8 cellular contexts compared by ENCODE assay signal in the genomic region with DNA sequence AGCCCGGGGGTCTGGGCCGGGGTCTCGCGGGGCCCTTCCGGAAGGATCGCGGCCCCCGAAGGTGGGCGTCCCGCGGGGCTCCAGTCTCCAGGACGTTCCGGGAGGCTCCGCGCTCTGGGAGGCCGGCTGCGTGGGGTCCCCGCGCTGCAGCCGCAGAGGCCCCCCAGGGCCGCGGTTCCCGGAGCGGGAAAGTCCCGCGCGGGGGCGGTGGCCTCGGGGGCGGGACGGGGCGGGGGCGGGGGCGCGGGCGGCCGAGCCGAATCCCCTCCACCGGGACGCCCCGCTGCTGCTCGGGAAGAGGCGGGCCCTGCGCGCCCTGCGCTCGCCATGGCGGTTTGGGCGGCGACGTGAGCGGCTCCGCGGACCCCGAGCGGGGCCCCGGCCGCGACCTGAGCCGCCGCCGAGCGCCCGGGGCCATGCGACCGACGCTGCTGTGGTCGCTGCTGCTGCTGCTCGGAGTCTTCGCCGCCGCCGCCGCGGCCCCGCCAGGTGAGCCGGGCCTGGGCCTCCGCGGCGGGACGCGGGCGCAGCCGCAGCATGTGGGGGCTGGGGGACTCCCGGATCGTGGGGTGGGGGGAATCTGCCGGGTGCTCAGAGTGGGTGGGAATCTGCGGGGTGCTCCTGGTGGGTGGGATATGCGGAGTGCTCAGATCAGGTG. TPM values are rescaled to one million over a fixed set of nuclear protein-coding genes. Genes with fewer than 3 reads are reported as not detected.
A peak's percentile ranks its signal among the peaks of the same experiment; 100 is the strongest.
DNase-seq lines count a peak whose midpoint lies in the region; ATAC-seq and TF ChIP-seq lines count a peak whose summit lies in the region.

Gene IFNGR2 (plus strand): TSS at position 286 of the 658 bp plus-strand sequence. CDS start 131 bp downstream, at position 417.

- peak; percentile 65 for ATAC-seq in activated CD8-positive, alpha-beta T cell treated with anti-CD3 and anti-CD28 coated beads, Interleukin-2, amount 10 ng/mL, durations not matched to agents 7 days and 5 days
- no peak for ATAC-seq in thoracic aorta (ENCODE audit: insufficient number of reproducible peaks, low FRiP score, low read depth)
- ATAC-seq in GM21447 (IDR thresholded peaks at IDR 0.05; ENCODE audit: unreplicated experiment): no peak

- no peaks in the 10 kb centered on the region for H3K9me3 Mint-ChIP-seq in activated CD8-positive, alpha-beta T cell treated with anti-CD3 and anti-CD28 coated beads, Interleukin-2, amount 10 ng/mL, durations not matched to agents 7 days and 5 days (ENCODE audit: insufficient read depth)

- peaks cover 48% of the 10 kb centered on the region for H3K4me1 Mint-ChIP-seq in activated CD8-positive, alpha-beta T cell treated with anti-CD3 and anti-CD28 coated beads, Interleukin-2, amount 10 ng/mL, durations not matched to agents 7 days and 5 days (ENCODE audit: low read depth)

- DNase-seq in NOMO-1 treated with DMSO at 0.1 percent for 48 hours (lab: John Stamatoyannopoulos, UW; ENCODE audit: unreplicated experiment) (peak; percentile 16), NOMO-1 (lab: John Stamatoyannopoulos, UW; ENCODE audit: unreplicated experiment in 2 of 2) (no peak), epithelial cell of esophagus (ENCODE audit: low read depth) (peak; percentile 41), mucosa of gallbladder (ENCODE audit: low spot score) (no peak), thoracic aorta (ENCODE audit: low spot score) (no peak)
- peak; percentile 34 for DNase-seq in activated CD8-positive, alpha-beta T cell treated with anti-CD3 and anti-CD28 coated beads, Interleukin-2, amount 10 ng/mL, durations not matched to agents 7 days and 5 days

- H3K4me2 ChIP-seq in KMS-11: peak within 1 kb of the TSS; percentile 90

- no peaks in the 10 kb centered on the region for H4K20me1 ChIP-seq in KMS-11 (ENCODE audit: insufficient read depth)

- no peaks in the 10 kb centered on the region for H3K9me3 ChIP-seq in thoracic aorta

- POLR2A ChIA-PET in activated CD8-positive, alpha-beta T cell treated with anti-CD3 and anti-CD28 coated beads, Interleukin-2, amount 10 ng/mL, durations not matched to agents 7 days and 5 days (lab: Charles Lee): no interaction called here

- peak within 1 kb of the TSS; percentile 79 for H3K4me3 Mint-ChIP-seq in activated CD8-positive, alpha-beta T cell treated with anti-CD3 and anti-CD28 coated beads, Interleukin-2, amount 10 ng/mL, durations not matched to agents 7 days and 5 days

- H3K4me1 ChIP-seq in KMS-11 (ENCODE audit: low read depth, poor library complexity, severe bottlenecking): peaks cover 10% of the 10 kb centered on the region
- peaks cover 15 to 38% of the 10 kb centered on the region in 2 donors for H3K4me1 ChIP-seq in thoracic aorta (ENCODE audit: control insufficient read depth in 1 of 2, low read depth in 2 of 2)

- H3K9ac ChIP-seq in KMS-11: peak within 1 kb of the TSS; percentile 83

- H3K27me3 Mint-ChIP-seq in activated CD8-positive, alpha-beta T cell treated with anti-CD3 and anti-CD28 coated beads, Interleukin-2, amount 10 ng/mL, durations not matched to agents 7 days and 5 days (ENCODE audit: low read depth): peaks cover 24% of the 10 kb centered on the region

- H3K4me3 ChIP-seq in KMS-11 (IDR thresholded peaks at IDR 0.05; ENCODE audit: insufficient read depth, low read depth, low read length) (no peak within 1 kb of the TSS), epithelial cell of esophagus (ENCODE audit: low read length) (peak within 1 kb of the TSS; percentile 77), thoracic aorta (peak within 1 kb of the TSS; percentile 96)

- H3K27ac ChIP-seq in KMS-11 (no peak within 1 kb of the TSS), thoracic aorta (peak within 1 kb of the TSS; percentile 93 to 98)

- H3K36me3 ChIP-seq in KMS-11 (ENCODE audit: insufficient read depth) (no peaks in the 10 kb centered on the region), thoracic aorta (no peaks in the 10 kb centered on the region)

- no peak for TF ChIP-seq CTCF in KMS-11 (conservative IDR thresholded peaks at IDR 0.05; ENCODE audit: low read depth, low read length)
- no peak for TF ChIP-seq CTCF in epithelial cell of esophagus (IDR thresholded peaks at IDR 0.05; ENCODE audit: insufficient read depth, low read depth, low read length, missing control alignments)
- TF ChIP-seq CTCF in thoracic aorta (IDR thresholded peaks at IDR 0.05): no peak

- H3K27me3 ChIP-seq in KMS-11 (ENCODE audit: insufficient read depth, low read depth) (no peaks in the 10 kb centered on the region), thoracic aorta (replicated peaks; ENCODE audit: insufficient read depth) (no peaks in the 10 kb centered on the region)

- H3K36me3 Mint-ChIP-seq in activated CD8-positive, alpha-beta T cell treated with anti-CD3 and anti-CD28 coated beads, Interleukin-2, amount 10 ng/mL, durations not matched to agents 7 days and 5 days (ENCODE audit: low read depth): peaks cover 5% of the 10 kb centered on the region

- peak within 1 kb of the TSS; percentile 77 for H3K27ac Mint-ChIP-seq in activated CD8-positive, alpha-beta T cell treated with anti-CD3 and anti-CD28 coated beads, Interleukin-2, amount 10 ng/mL, durations not matched to agents 7 days and 5 days

- CTCF ChIA-PET in activated CD8-positive, alpha-beta T cell treated with anti-CD3 and anti-CD28 coated beads, Interleukin-2, amount 10 ng/mL, durations not matched to agents 7 days and 5 days (lab: Charles Lee): interaction anchor here (1.6 kb wide), 1 partner anchor 206 kb away, joined by 3 read pairs; no protein-coding TSS in a partner anchor

- H3K79me2 ChIP-seq in KMS-11 (ENCODE audit: insufficient read depth, low read depth): peaks cover 36% of the 10 kb centered on the region; the same call in 1 of the 2 replicates

- peak within 1 kb of the TSS; percentile 90 for H2AFZ ChIP-seq in KMS-11 (ENCODE audit: low read depth)

RNA-seq across cellular contexts. Expression of gene IFNGR2, which starts in this region (rescaled TPM):
- 1 to 10 TPM; 6.5 to 8.2 TPM for total RNA-seq in activated CD8-positive, alpha-beta T cell treated with anti-CD3 and anti-CD28 coated beads, Interleukin-2, amount 10 ng/mL, durations not matched to agents 7 days and 5 days
- 61.3 TPM for total RNA-seq in mucosa of gallbladder
- 10 to 100 TPM; 67.3 to 72.2 TPM for total RNA-seq in thoracic aorta

Comparison
In these comparisons a context has a peak if more than half of its experiments do, and no peak if none do; other contexts are left out.
1. DNase-seq: peak in NOMO-1 treated with DMSO at 0.1 percent for 48 hours (single experiment), activated CD8-positive, alpha-beta T cell treated with anti-CD3 and anti-CD28 coated beads, Interleukin-2, amount 10 ng/mL, durations not matched to agents 7 days and 5 days (single experiment) and epithelial cell of esophagus (single experiment); none in NOMO-1 (0 of 2), mucosa of gallbladder (single experiment) and thoracic aorta (single experiment).